Comparison of ENCODE assay signal across 1 cellular context in genomic region chr19:51570962-51571575, GRCh38.
TF ChIP-seq lines count a peak whose summit lies in the region.

ZNF175 (plus strand) TSS chr19:51571283; CDS start chr19:51573330, 2,047 bp downstream.

TF ChIP-seq in GM12878, 131 proteins besides CTCF, POLR2A, EP300 and RAD21 (continued from another document):
- TF ChIP-seq CEBPZ (IDR thresholded peaks at IDR 0.05; ENCODE audit: low read depth, low read length): no peak
- TF ChIP-seq PRDM15 (CRISPR knock-in tag; IDR thresholded peaks at IDR 0.05): no peak
- peak; percentile 76 for TF ChIP-seq TARDBP (IDR thresholded peaks at IDR 0.05; ENCODE audit: borderline replicate concordance)
- no peak for TF ChIP-seq ZNF384 (IDR thresholded peaks at IDR 0.05; ENCODE audit: borderline replicate concordance, low read depth, low read length)
- no peak for TF ChIP-seq ZNF217 (IDR thresholded peaks at IDR 0.05)
- peak; percentile 97 for TF ChIP-seq EED (IDR thresholded peaks at IDR 0.05; ENCODE audit: low read depth)
- 0 out of 2 replicates have a peak, but pooled peaks have one; percentile 49 for TF ChIP-seq IRF4 (IDR thresholded peaks at IDR 0.05; ENCODE audit: low read depth, low read length)
- TF ChIP-seq HDGF (IDR thresholded peaks at IDR 0.05): peak; percentile 53; the same call in 1 of the 2 replicates
- TF ChIP-seq BCLAF1 (IDR thresholded peaks at IDR 0.05): no peak
- peak; percentile 100 for TF ChIP-seq YY1 (IDR thresholded peaks at IDR 0.05; ENCODE audit: low read depth, low read length)
- TF ChIP-seq JUNB (IDR thresholded peaks at IDR 0.05): no peak
- no peak for TF ChIP-seq TCF12 (IDR thresholded peaks at IDR 0.05; ENCODE audit: low read depth, low read length)
- no peak for TF ChIP-seq CHD1 (IDR thresholded peaks at IDR 0.05; ENCODE audit: low read depth, low read length)
- no peak for TF ChIP-seq SMAD5 (IDR thresholded peaks at IDR 0.05; ENCODE audit: low read depth)
- no peak for TF ChIP-seq MEF2A (IDR thresholded peaks at IDR 0.05; ENCODE audit: insufficient read depth, low read depth, low read length)
- 0 out of 2 replicates have a peak, but pooled peaks have one; percentile 15 for TF ChIP-seq MAX (IDR thresholded peaks at IDR 0.05; ENCODE audit: low read depth, low read length)
- no peak for TF ChIP-seq MEF2B (IDR thresholded peaks at IDR 0.05; ENCODE audit: partially characterized antibody, poor library complexity, severe bottlenecking)
- no peak for TF ChIP-seq E2F8 (IDR thresholded peaks at IDR 0.05; ENCODE audit: low read depth, partially characterized antibody)
- TF ChIP-seq ATF7 (IDR thresholded peaks at IDR 0.05; ENCODE audit: low read depth): peak; percentile 49
- TF ChIP-seq ZBED1 (IDR thresholded peaks at IDR 0.05; ENCODE audit: borderline replicate concordance): no peak
- TF ChIP-seq RFX5 (IDR thresholded peaks at IDR 0.05; ENCODE audit: low read depth, low read length): no peak
- TF ChIP-seq PKNOX1 (IDR thresholded peaks at IDR 0.05): no peak
- no peak for TF ChIP-seq HSF1 (IDR thresholded peaks at IDR 0.05; ENCODE audit: low read depth, low read length)
- TF ChIP-seq EGR1 (IDR thresholded peaks at IDR 0.05; ENCODE audit: borderline replicate concordance in 1 of 2, low read depth in 2 of 2, low read length in 2 of 2): 0 out of 3 replicates have a peak, but pooled peaks of 1 of the 2 experiments have one; percentile 13
- no peak for TF ChIP-seq KLF5 (IDR thresholded peaks at IDR 0.05; ENCODE audit: partially characterized antibody)
- no peak for TF ChIP-seq ASH2L (IDR thresholded peaks at IDR 0.05; ENCODE audit: borderline replicate concordance, low read depth)
- TF ChIP-seq NR2C2 (IDR thresholded peaks at IDR 0.05; ENCODE audit: borderline replicate concordance, control insufficient read depth, insufficient read length, low read depth): no peak
- TF ChIP-seq RBBP5 (conservative IDR thresholded peaks at IDR 0.05): no peak
- TF ChIP-seq ZSCAN29 (IDR thresholded peaks at IDR 0.05): no peak
- TF ChIP-seq FOXK2 (IDR thresholded peaks at IDR 0.05): no peak
- TF ChIP-seq GABPA (IDR thresholded peaks at IDR 0.05; ENCODE audit: low read depth): peak; percentile 92
- no peak for TF ChIP-seq BMI1 (IDR thresholded peaks at IDR 0.05; ENCODE audit: borderline replicate concordance)
- peak; percentile 92 for TF ChIP-seq HCFC1 (IDR thresholded peaks at IDR 0.05; ENCODE audit: low read length)
- TF ChIP-seq PAX8 (IDR thresholded peaks at IDR 0.05): no peak
- TF ChIP-seq ZBTB33 (IDR thresholded peaks at IDR 0.05): no peak
- peak; percentile 53 for TF ChIP-seq E4F1 (IDR thresholded peaks at IDR 0.05; ENCODE audit: borderline replicate concordance, partially characterized antibody)
